1 cellular context compared by ENCODE assay signal in the genomic region with DNA sequence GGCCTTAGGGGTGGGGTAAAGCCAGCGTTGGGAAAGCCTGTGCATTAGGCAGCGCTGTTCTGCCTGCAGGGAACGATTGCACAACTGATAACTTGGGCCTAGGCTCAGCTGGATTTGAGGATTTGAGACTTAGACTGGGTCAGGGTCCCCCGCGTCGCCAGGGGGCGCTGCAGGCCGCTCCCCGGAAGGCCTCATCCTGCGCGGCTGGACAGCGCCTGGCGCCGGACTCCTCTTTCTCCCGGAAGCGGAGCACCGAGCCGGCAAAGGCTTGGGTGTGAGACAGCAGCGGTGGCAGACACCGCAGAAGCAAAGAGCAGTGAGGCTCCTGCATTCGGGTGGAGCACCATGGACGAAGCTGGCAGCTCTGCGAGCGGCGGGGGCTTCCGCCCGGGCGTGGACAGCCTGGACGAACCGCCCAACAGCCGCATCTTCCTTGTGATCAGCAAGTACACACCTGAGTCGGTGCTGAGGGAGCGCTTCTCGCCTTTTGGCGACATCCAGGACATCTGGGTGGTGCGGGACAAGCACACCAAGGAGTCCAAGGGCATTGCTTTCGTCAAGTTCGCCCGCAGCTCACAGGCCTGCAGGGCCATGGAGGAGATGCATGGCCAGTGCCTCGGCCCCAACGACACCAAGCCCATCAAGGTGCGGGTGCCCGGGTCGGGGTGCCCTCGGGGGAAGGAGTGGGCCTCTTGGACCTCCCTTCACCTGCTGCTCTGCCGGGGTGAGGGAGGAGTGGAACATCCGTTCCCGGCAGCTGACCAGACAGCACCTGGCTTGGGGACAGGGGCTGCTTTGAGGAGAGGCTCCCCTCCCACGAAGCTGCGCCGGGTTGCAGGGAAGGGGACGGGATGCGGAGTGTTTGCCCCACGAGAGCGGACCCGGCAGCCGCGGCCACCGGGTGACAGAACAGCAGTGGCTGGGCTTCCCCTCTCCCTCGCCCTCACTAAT.
A peak's percentile ranks its signal among the peaks of the same experiment; 100 is the strongest.
TF ChIP-seq lines count a peak whose summit lies in the region.

A gene with protein sequence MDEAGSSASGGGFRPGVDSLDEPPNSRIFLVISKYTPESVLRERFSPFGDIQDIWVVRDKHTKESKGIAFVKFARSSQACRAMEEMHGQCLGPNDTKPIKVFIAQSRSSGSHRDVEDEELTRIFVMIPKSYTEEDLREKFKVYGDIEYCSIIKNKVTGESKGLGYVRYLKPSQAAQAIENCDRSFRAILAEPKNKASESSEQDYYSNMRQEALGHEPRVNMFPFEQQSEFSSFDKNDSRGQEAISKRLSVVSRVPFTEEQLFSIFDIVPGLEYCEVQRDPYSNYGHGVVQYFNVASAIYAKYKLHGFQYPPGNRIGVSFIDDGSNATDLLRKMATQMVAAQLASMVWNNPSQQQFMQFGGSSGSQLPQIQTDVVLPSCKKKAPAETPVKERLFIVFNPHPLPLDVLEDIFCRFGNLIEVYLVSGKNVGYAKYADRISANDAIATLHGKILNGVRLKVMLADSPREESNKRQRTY (plus strand): TSS at position 236 of the 951 bp plus-strand sequence. CDS start 110 bp downstream, at position 346.

TF ChIP-seq in HEK293, 187 proteins besides CTCF, POLR2A, EP300 and RAD21 (continued from another document and continues in another):
- TF ChIP-seq, protein P1, sequence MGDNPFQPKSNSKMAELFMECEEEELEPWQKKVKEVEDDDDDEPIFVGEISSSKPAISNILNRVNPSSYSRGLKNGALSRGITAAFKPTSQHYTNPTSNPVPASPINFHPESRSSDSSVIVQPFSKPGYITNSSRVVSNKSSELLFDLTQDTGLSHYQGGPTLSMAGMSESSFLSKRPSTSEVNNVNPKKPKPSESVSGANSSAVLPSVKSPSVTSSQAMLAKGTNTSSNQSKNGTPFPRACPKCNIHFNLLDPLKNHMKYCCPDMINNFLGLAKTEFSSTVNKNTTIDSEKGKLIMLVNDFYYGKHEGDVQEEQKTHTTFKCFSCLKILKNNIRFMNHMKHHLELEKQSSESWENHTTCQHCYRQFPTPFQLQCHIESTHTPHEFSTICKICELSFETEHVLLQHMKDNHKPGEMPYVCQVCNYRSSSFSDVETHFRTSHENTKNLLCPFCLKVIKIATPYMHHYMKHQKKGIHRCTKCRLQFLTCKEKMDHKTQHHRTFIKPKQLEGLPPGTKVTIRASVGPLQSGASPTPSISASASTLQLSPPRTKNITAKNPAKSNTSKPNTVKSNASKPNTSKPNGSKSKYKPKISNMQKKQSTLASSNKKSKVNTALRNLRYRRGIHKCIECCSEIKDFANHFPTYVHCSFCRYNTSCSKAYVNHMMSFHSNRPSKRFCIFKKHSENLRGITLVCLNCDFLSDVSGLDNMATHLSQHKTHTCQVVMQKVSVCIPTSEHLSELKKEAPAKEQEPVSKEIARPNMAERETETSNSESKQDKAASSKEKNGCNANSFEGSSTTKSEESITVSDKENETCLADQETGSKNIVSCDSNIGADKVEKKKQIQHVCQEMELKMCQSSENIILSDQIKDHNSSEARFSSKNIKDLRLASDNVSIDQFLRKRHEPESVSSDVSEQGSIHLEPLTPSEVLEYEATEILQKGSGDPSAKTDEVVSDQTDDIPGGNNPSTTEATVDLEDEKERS (tag by site-specific recombination; IDR thresholded peaks at IDR 0.05): no peak
- no peak for TF ChIP-seq ZNF837 (tag by site-specific recombination; IDR thresholded peaks at IDR 0.05)
- TF ChIP-seq ZBTB20 (tag by site-specific recombination; IDR thresholded peaks at IDR 0.05): peak; percentile 30; the same call in 1 of the 2 replicates
- peak; percentile 95 for TF ChIP-seq ZNF10 (tag by site-specific recombination; IDR thresholded peaks at IDR 0.05)
- TF ChIP-seq ZNF274 (IDR thresholded peaks at IDR 0.05; ENCODE audit: low read length): no peak
- no peak for TF ChIP-seq ZNF274 (tag by site-specific recombination; IDR thresholded peaks at IDR 0.05; ENCODE audit: borderline replicate concordance)
- TF ChIP-seq ZNF391 (tag by site-specific recombination; IDR thresholded peaks at IDR 0.05; ENCODE audit: borderline replicate concordance, low read depth): peak; percentile 57; the same call in 1 of the 2 replicates
- no peak for TF ChIP-seq ZFP3 (tag by site-specific recombination; IDR thresholded peaks at IDR 0.05; ENCODE audit: low read depth)
- TF ChIP-seq ZNF654 (tag by site-specific recombination; IDR thresholded peaks at IDR 0.05; ENCODE audit: low read depth): peak; percentile 46
- TF ChIP-seq, protein P2, sequence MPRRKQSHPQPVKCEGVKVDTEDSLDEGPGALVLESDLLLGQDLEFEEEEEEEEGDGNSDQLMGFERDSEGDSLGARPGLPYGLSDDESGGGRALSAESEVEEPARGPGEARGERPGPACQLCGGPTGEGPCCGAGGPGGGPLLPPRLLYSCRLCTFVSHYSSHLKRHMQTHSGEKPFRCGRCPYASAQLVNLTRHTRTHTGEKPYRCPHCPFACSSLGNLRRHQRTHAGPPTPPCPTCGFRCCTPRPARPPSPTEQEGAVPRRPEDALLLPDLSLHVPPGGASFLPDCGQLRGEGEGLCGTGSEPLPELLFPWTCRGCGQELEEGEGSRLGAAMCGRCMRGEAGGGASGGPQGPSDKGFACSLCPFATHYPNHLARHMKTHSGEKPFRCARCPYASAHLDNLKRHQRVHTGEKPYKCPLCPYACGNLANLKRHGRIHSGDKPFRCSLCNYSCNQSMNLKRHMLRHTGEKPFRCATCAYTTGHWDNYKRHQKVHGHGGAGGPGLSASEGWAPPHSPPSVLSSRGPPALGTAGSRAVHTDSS (tag by site-specific recombination; IDR thresholded peaks at IDR 0.05): no peak
- TF ChIP-seq ZNF175 (tag by site-specific recombination; IDR thresholded peaks at IDR 0.05): no peak
- TF ChIP-seq, protein P3, sequence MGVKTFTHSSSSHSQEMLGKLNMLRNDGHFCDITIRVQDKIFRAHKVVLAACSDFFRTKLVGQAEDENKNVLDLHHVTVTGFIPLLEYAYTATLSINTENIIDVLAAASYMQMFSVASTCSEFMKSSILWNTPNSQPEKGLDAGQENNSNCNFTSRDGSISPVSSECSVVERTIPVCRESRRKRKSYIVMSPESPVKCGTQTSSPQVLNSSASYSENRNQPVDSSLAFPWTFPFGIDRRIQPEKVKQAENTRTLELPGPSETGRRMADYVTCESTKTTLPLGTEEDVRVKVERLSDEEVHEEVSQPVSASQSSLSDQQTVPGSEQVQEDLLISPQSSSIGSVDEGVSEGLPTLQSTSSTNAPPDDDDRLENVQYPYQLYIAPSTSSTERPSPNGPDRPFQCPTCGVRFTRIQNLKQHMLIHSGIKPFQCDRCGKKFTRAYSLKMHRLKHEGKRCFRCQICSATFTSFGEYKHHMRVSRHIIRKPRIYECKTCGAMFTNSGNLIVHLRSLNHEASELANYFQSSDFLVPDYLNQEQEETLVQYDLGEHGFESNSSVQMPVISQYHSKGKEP (tag by site-specific recombination; IDR thresholded peaks at IDR 0.05): peak; percentile 36; the same call in 1 of the 2 replicates
- no peak; the same call in none of the 2 replicates for TF ChIP-seq ZFP37 (tag by site-specific recombination; IDR thresholded peaks at IDR 0.05)
- no peak for TF ChIP-seq ZNF19 (tag by site-specific recombination; IDR thresholded peaks at IDR 0.05; ENCODE audit: low read depth)
- no peak for TF ChIP-seq ZFHX2 (tag by site-specific recombination; conservative IDR thresholded peaks at IDR 0.05)
- no peak for TF ChIP-seq ZNF677 (tag by site-specific recombination; IDR thresholded peaks at IDR 0.05)
- TF ChIP-seq, protein P4, sequence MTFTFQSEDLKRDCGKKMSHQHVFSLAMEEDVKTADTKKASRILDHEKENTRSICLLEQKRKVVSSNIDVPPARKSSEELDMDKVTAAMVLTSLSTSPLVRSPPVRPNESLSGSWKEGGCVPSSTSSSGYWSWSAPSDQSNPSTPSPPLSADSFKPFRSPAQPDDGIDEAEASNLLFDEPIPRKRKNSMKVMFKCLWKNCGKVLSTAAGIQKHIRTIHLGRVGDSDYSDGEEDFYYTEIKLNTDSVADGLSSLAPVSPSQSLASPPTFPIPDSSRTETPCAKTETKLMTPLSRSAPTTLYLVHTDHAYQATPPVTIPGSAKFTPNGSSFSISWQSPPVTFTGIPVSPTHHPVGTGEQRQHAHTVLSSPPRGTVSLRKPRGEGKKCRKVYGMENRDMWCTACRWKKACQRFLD (tag by site-specific recombination; IDR thresholded peaks at IDR 0.05): no peak
- TF ChIP-seq ZNF174 (tag by site-specific recombination; IDR thresholded peaks at IDR 0.05): no peak
- peak; percentile 91 for TF ChIP-seq ZNF561 (tag by site-specific recombination; IDR thresholded peaks at IDR 0.05; ENCODE audit: borderline replicate concordance)
- TF ChIP-seq SP7 (tag by site-specific recombination; IDR thresholded peaks at IDR 0.05): peak; percentile 78
- TF ChIP-seq BCL11B (tag by site-specific recombination; IDR thresholded peaks at IDR 0.05; ENCODE audit: low read depth): peak; percentile 73
- no peak for TF ChIP-seq ZNF747 (tag by site-specific recombination; IDR thresholded peaks at IDR 0.05)
- TF ChIP-seq ZNF169 (tag by site-specific recombination; IDR thresholded peaks at IDR 0.05): no peak
- TF ChIP-seq ZNF792 (tag by site-specific recombination; IDR thresholded peaks at IDR 0.05): no peak
- TF ChIP-seq ZNF16 (tag by site-specific recombination; IDR thresholded peaks at IDR 0.05; ENCODE audit: low read depth): no peak
- no peak for TF ChIP-seq ZNF311 (tag by site-specific recombination; IDR thresholded peaks at IDR 0.05; ENCODE audit: borderline replicate concordance)
- TF ChIP-seq ZNF350 (tag by site-specific recombination; IDR thresholded peaks at IDR 0.05): no peak
- TF ChIP-seq, protein P5, sequence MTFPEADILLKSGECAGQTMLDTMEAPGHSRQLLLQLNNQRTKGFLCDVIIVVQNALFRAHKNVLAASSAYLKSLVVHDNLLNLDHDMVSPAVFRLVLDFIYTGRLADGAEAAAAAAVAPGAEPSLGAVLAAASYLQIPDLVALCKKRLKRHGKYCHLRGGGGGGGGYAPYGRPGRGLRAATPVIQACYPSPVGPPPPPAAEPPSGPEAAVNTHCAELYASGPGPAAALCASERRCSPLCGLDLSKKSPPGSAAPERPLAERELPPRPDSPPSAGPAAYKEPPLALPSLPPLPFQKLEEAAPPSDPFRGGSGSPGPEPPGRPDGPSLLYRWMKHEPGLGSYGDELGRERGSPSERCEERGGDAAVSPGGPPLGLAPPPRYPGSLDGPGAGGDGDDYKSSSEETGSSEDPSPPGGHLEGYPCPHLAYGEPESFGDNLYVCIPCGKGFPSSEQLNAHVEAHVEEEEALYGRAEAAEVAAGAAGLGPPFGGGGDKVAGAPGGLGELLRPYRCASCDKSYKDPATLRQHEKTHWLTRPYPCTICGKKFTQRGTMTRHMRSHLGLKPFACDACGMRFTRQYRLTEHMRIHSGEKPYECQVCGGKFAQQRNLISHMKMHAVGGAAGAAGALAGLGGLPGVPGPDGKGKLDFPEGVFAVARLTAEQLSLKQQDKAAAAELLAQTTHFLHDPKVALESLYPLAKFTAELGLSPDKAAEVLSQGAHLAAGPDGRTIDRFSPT (tag by site-specific recombination; IDR thresholded peaks at IDR 0.05): peak; percentile 28; the same call in 1 of the 2 replicates
- TF ChIP-seq ZNF221 (tag by site-specific recombination; IDR thresholded peaks at IDR 0.05; ENCODE audit: borderline replicate concordance): no peak
- TF ChIP-seq ZNF146 (tag by site-specific recombination; IDR thresholded peaks at IDR 0.05): no peak
- no peak for TF ChIP-seq GLI4 (tag by site-specific recombination; IDR thresholded peaks at IDR 0.05)
- TF ChIP-seq, protein P6, sequence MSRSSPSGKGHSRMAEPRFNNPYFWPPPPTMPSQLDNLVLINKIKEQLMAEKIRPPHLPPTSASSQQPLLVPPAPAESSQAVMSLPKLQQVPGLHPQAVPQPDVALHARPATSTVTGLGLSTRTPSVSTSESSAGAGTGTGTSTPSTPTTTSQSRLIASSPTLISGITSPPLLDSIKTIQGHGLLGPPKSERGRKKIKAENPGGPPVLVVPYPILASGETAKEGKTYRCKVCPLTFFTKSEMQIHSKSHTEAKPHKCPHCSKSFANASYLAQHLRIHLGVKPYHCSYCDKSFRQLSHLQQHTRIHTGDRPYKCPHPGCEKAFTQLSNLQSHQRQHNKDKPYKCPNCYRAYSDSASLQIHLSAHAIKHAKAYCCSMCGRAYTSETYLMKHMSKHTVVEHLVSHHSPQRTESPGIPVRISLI (tag by site-specific recombination; IDR thresholded peaks at IDR 0.05): no peak
- TF ChIP-seq ZNF112 (tag by site-specific recombination; IDR thresholded peaks at IDR 0.05): no peak
- TF ChIP-seq ZNF555 (tag by site-specific recombination; conservative IDR thresholded peaks at IDR 0.05): no peak
- TF ChIP-seq ZNF514 (tag by site-specific recombination; IDR thresholded peaks at IDR 0.05): no peak
- TF ChIP-seq ZNF24 (tag by site-specific recombination; IDR thresholded peaks at IDR 0.05): peak; percentile 71; the same call in 1 of the 2 replicates
- TF ChIP-seq ZNF354C (tag by site-specific recombination; IDR thresholded peaks at IDR 0.05; ENCODE audit: borderline replicate concordance, low read depth): no peak
- no peak for TF ChIP-seq ZNF626 (tag by site-specific recombination; IDR thresholded peaks at IDR 0.05)
- TF ChIP-seq BCL11A (tag by site-specific recombination; IDR thresholded peaks at IDR 0.05; ENCODE audit: low read depth): peak; percentile 81
- TF ChIP-seq ZBTB7A (tag by site-specific recombination; IDR thresholded peaks at IDR 0.05; ENCODE audit: low read depth): no peak
- TF ChIP-seq ZNF768 (tag by site-specific recombination; IDR thresholded peaks at IDR 0.05): no peak
- TF ChIP-seq ZSCAN16 (tag by site-specific recombination; IDR thresholded peaks at IDR 0.05): no peak
- no peak for TF ChIP-seq ZNF510 (tag by site-specific recombination; IDR thresholded peaks at IDR 0.05; ENCODE audit: insufficient replicate concordance)
- TF ChIP-seq, protein P7, sequence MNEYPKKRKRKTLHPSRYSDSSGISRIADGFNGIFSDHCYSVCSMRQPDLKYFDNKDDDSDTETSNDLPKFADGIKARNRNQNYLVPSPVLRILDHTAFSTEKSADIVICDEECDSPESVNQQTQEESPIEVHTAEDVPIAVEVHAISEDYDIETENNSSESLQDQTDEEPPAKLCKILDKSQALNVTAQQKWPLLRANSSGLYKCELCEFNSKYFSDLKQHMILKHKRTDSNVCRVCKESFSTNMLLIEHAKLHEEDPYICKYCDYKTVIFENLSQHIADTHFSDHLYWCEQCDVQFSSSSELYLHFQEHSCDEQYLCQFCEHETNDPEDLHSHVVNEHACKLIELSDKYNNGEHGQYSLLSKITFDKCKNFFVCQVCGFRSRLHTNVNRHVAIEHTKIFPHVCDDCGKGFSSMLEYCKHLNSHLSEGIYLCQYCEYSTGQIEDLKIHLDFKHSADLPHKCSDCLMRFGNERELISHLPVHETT (tag by site-specific recombination; IDR thresholded peaks at IDR 0.05): peak; percentile 46; the same call in 1 of the 2 replicates
- no peak for TF ChIP-seq ZNF114 (tag by site-specific recombination; IDR thresholded peaks at IDR 0.05)
- TF ChIP-seq, protein P8, sequence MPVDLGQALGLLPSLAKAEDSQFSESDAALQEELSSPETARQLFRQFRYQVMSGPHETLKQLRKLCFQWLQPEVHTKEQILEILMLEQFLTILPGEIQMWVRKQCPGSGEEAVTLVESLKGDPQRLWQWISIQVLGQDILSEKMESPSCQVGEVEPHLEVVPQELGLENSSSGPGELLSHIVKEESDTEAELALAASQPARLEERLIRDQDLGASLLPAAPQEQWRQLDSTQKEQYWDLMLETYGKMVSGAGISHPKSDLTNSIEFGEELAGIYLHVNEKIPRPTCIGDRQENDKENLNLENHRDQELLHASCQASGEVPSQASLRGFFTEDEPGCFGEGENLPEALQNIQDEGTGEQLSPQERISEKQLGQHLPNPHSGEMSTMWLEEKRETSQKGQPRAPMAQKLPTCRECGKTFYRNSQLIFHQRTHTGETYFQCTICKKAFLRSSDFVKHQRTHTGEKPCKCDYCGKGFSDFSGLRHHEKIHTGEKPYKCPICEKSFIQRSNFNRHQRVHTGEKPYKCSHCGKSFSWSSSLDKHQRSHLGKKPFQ (tag by site-specific recombination; IDR thresholded peaks at IDR 0.05): no peak
- no peak for TF ChIP-seq ZNF416 (tag by site-specific recombination; IDR thresholded peaks at IDR 0.05)
- peak; percentile 86 for TF ChIP-seq OSR2 (tag by site-specific recombination; IDR thresholded peaks at IDR 0.05)
